1 cellular context compared by ENCODE assay signal in genomic region chr9:124860582-124861341, GRCh38.
TF ChIP-seq lines count a peak whose summit lies in the region.

No MANE protein-coding gene starts in this region.

TF ChIP-seq in SK-N-SH, 30 proteins besides CTCF, POLR2A, EP300 and RAD21 (continued from another document):
- TF ChIP-seq, protein P1, sequence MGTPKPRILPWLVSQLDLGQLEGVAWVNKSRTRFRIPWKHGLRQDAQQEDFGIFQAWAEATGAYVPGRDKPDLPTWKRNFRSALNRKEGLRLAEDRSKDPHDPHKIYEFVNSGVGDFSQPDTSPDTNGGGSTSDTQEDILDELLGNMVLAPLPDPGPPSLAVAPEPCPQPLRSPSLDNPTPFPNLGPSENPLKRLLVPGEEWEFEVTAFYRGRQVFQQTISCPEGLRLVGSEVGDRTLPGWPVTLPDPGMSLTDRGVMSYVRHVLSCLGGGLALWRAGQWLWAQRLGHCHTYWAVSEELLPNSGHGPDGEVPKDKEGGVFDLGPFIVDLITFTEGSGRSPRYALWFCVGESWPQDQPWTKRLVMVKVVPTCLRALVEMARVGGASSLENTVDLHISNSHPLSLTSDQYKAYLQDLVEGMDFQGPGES (IDR thresholded peaks at IDR 0.05; ENCODE audit: low read depth, low read length) = no peak
- TF ChIP-seq FOXM1 (IDR thresholded peaks at IDR 0.05; ENCODE audit: low read depth) = no peak
- TF ChIP-seq, protein P2, sequence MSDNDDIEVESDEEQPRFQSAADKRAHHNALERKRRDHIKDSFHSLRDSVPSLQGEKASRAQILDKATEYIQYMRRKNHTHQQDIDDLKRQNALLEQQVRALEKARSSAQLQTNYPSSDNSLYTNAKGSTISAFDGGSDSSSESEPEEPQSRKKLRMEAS (IDR thresholded peaks at IDR 0.05; ENCODE audit: low read depth) = no peak
